ENCODE assay signal across 8 cellular contexts in the genomic region with DNA sequence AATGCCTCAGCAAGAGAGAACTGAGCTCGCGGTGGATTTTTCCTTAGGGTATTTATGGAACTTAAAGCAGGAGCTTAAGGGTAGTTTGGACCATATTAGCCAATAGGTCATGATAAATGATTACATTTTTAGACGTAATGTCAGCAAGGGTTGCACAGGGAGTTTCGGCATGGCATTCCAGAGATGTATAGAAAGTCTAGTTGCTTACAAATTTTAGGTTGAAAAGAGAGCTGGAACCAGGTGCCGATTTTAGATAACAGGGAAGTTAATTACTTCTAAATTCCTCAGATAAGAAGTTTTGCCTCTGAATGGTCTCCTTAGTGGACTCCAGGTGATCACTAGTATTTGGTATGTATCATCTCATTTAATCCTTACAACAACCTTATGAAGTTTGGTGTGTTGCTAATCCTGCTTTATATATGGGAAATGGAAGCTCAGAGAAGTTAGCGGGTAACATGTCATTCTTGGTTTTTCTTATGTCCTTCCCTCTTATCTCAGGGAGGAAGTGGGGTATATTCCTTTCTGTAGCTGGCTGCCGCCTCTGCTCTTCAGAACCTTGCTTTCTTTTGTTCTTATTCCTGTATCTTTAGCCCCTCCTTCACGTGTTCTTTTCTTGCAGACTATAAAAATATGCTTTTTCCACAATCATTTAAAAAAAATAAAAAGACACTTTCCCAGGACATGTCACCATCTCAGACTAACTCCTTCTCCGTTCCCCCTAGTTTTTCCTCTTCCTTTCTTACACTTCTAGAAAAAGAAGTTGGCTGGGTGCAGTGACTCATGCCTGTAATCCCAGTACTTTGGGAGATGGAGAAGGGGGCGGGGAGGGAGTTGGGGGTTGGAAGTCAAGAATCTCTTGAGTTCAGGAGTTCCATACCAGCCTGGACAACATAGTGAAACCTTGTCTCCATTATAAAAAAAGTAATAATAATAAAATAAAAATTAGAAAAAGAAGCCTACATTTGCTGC. TPM values are rescaled to one million over a fixed set of nuclear protein-coding genes. Genes with fewer than 3 reads are reported as not detected.
DNase-seq lines count a peak whose midpoint lies in the region; ATAC-seq and TF ChIP-seq lines count a peak whose summit lies in the region.

No MANE protein-coding gene starts in this region.

- H3K36me3 ChIP-seq in ascending aorta (no peaks in the 10 kb centered on the region), upper lobe of right lung (no peaks in the 10 kb centered on the region)

- H3K4me3 ChIP-seq in ascending aorta (peak overlapping the region in 1 of 2 donors; percentile 12), upper lobe of right lung (peak overlapping the region; percentile 1)

- intact Hi-C loops in ascending aorta (cut with DNase I) = no loop called here
- intact Hi-C loops in upper lobe of right lung (cut with DNase I) = no loop called here

- H3K4me1 ChIP-seq in ascending aorta (peaks cover 7 to 39% of the 10 kb centered on the region in 2 donors), upper lobe of right lung (peaks cover 59% of the 10 kb centered on the region)

- no peak for TF ChIP-seq CTCF in ascending aorta (IDR thresholded peaks at IDR 0.05)
- TF ChIP-seq CTCF in upper lobe of right lung (IDR thresholded peaks at IDR 0.05) = no peak

- H3K27ac ChIP-seq in ascending aorta (peak overlapping the region; percentile 28 to 30), upper lobe of right lung (peak overlapping the region; percentile 80)

- in situ Hi-C loops in G401 (cut with HindIII; ENCODE audit: low sequenced_read_pairs) = no loop called here

- H3K36me3 Mint-ChIP-seq in activated naive CD4-positive, alpha-beta T cell treated with anti-CD3 and anti-CD28 coated beads, Interleukin-2, amount 10 ng/mL, durations not matched to agents 7 days and 5 days = peaks cover 53% of the 10 kb centered on the region

- H3K27me3 ChIP-seq in ascending aorta (no peaks in the 10 kb centered on the region), upper lobe of right lung (no peaks in the 10 kb centered on the region)

- no peaks in the 10 kb centered on the region for H3K9me3 ChIP-seq in ascending aorta
- no peaks in the 10 kb centered on the region for H3K9me3 ChIP-seq in upper lobe of right lung

- H3K4me3 Mint-ChIP-seq in activated naive CD4-positive, alpha-beta T cell treated with anti-CD3 and anti-CD28 coated beads, Interleukin-2, amount 10 ng/mL, durations not matched to agents 7 days and 5 days = no peak overlapping the region

- H3K9me3 Mint-ChIP-seq in activated naive CD4-positive, alpha-beta T cell treated with anti-CD3 and anti-CD28 coated beads, Interleukin-2, amount 10 ng/mL, durations not matched to agents 7 days and 5 days = peaks cover 15% of the 10 kb centered on the region

- H3K27ac Mint-ChIP-seq in activated naive CD4-positive, alpha-beta T cell treated with anti-CD3 and anti-CD28 coated beads, Interleukin-2, amount 10 ng/mL, durations not matched to agents 7 days and 5 days = peak overlapping the region; percentile 4

- no peak for DNase-seq in activated naive CD4-positive, alpha-beta T cell treated with anti-CD3 and anti-CD28 coated beads, Interleukin-2, amount 10 ng/mL, durations not matched to agents 7 days and 5 days
- DNase-seq in activated naive CD4-positive, alpha-beta T cell treated with Interleukin-2 at 50 U/mL for 16 hours = no peak
- peak in 1 of 2 donors; percentile 79 for DNase-seq in ascending aorta (ENCODE audit: low spot score in 2 of 2)
- peak; percentile 71 for DNase-seq in iris pigment epithelial cell (ENCODE audit: low read depth)
- no peak for DNase-seq in upper lobe of right lung
- no peak for DNase-seq in G401 (ENCODE audit: low spot score)
- DNase-seq in NCI-H446 treated with DMSO at 0.1 percent for 48 hours (lab: John Stamatoyannopoulos, UW) = no peak
- no peak for DNase-seq in GOT3 (lab: John Stamatoyannopoulos, UW)

- CTCF ChIA-PET in activated naive CD4-positive, alpha-beta T cell treated with anti-CD3 and anti-CD28 coated beads, Interleukin-2, amount 10 ng/mL, durations not matched to agents 7 days and 5 days (lab: Charles Lee) = interaction anchor here (0.6 to 1.3 kb wide), 5 partner anchors 11 to 93 kb away, joined by 3 to 7 read pairs (median 3); no protein-coding TSS in a partner anchor

- no peaks in the 10 kb centered on the region for H3K27me3 Mint-ChIP-seq in activated naive CD4-positive, alpha-beta T cell treated with anti-CD3 and anti-CD28 coated beads, Interleukin-2, amount 10 ng/mL, durations not matched to agents 7 days and 5 days

- peaks cover 65% of the 10 kb centered on the region for H3K4me1 Mint-ChIP-seq in activated naive CD4-positive, alpha-beta T cell treated with anti-CD3 and anti-CD28 coated beads, Interleukin-2, amount 10 ng/mL, durations not matched to agents 7 days and 5 days

- ATAC-seq in upper lobe of right lung = peak; percentile 27

RNA-seq across cellular contexts. Expression of a gene that starts 25.7 kb away (rescaled TPM):
- total RNA-seq in ascending aorta = 99.1 TPM
- total RNA-seq in upper lobe of right lung = 256 TPM
- total RNA-seq in G401 (2014; rRNA removed; shearing (Covaris generic)) = 52.7 and 55.2 TPM in 2 replicates
